Comparison of ENCODE assay signal across 10 cellular contexts in genomic region chr12:53060721-53061276, GRCh38. TPM values are rescaled to one million over a fixed set of nuclear protein-coding genes. Genes with fewer than 3 reads are reported as not detected.
DNase-seq lines count a peak whose midpoint lies in the region; ATAC-seq and TF ChIP-seq lines count a peak whose summit lies in the region.
"Had no signal": no experiment of that assay in that cellular context is flagged by ENCODE, and none has a peak within 500 bp of the region (broad histone marks: within the 10 kb centered on the region; RNA-seq: fewer than 3 reads in every experiment).

No MANE protein-coding gene starts in this region.

- TF ChIP-seq CTCF in neural crest cell (conservative IDR thresholded peaks at IDR 0.05): no peak

- H3K27me3 Mint-ChIP-seq in central memory CD8-positive, alpha-beta T cell: no peaks in the 10 kb centered on the region
- H3K27me3 Mint-ChIP-seq in neural crest cell (ENCODE audit: low read depth): no peaks in the 10 kb centered on the region

- peaks cover 10% of the 10 kb centered on the region for H3K4me1 Mint-ChIP-seq in central memory CD8-positive, alpha-beta T cell
- H3K4me1 Mint-ChIP-seq in neural crest cell: peaks cover 11% of the 10 kb centered on the region

- no peak overlapping the region for H3K4me3 Mint-ChIP-seq in central memory CD8-positive, alpha-beta T cell
- no peak overlapping the region for H3K4me3 Mint-ChIP-seq in neural crest cell
- H3K4me3 Mint-ChIP-seq: T-helper 2 cell treated with Interferon-gamma antibody and Interleukin-4, amounts not matched to agents 5 μg/mL and 100 μg/mL, for 36 hours had no signal

- ATAC-seq in Right ventricle myocardium superior (ENCODE audit: poor library complexity) (no peak), left cardiac atrium (no peak), HG03045 (IDR thresholded peaks at IDR 0.05; ENCODE audit: unreplicated experiment) (no peak), HG03521 (IDR thresholded peaks at IDR 0.05; ENCODE audit: unreplicated experiment) (no peak), GM19324 (IDR thresholded peaks at IDR 0.05; ENCODE audit: low FRiP score, unreplicated experiment) (no peak)
- ATAC-seq in central memory CD8-positive, alpha-beta T cell (replicated peaks; ENCODE audit: extremely low read depth, poor library complexity, severe bottlenecking): no peak

- peaks cover 11% of the 10 kb centered on the region for H3K36me3 Mint-ChIP-seq in central memory CD8-positive, alpha-beta T cell (ENCODE audit: insufficient read depth)
- H3K36me3 Mint-ChIP-seq in neural crest cell (ENCODE audit: low read depth): peaks cover 2% of the 10 kb centered on the region

- intact Hi-C loops in Right ventricle myocardium superior (cut with DNase I) (no loop called here), left cardiac atrium (cut with DNase I) (loop anchor here in 1 of 2 donors (10.0 kb wide), 1 partner anchor 234 kb away; the partner anchor contains the start of genes MYG1 and PFDN5)

- DNase-seq in Right ventricle myocardium superior: peak; percentile 57
- DNase-seq in left cardiac atrium: no peak
- no peak for DNase-seq in central memory CD8-positive, alpha-beta T cell (ENCODE audit: low spot score in 2 of 2)
- DNase-seq in neural crest cell (ENCODE audit: low read depth, low spot score): no peak
- no peak for DNase-seq in stimulated activated CD8-positive, alpha-beta memory T cell treated with anti-CD3 and anti-CD28 coated beads, Interleukin-4, amount 100 ng/mL, for 48 hours
- DNase-seq: NK-92 treated with Interleukin-12 subunit alpha and Interleukin-12 subunit beta, amount 100 ng/mL, for 24 hours had no signal

- peak overlapping the region; percentile 22 for H3K27ac Mint-ChIP-seq in central memory CD8-positive, alpha-beta T cell (ENCODE audit: low read depth)
- H3K27ac Mint-ChIP-seq in neural crest cell (ENCODE audit: unreplicated experiment): peak overlapping the region; percentile 6
- H3K27ac Mint-ChIP-seq: T-helper 2 cell treated with Interferon-gamma antibody and Interleukin-4, amounts not matched to agents 5 μg/mL and 100 μg/mL, for 36 hours had no signal

- no peaks in the 10 kb centered on the region for H3K9me3 Mint-ChIP-seq in central memory CD8-positive, alpha-beta T cell
- H3K9me3 Mint-ChIP-seq in neural crest cell: no peaks in the 10 kb centered on the region
- H3K9me3 Mint-ChIP-seq: T-helper 2 cell treated with Interferon-gamma antibody and Interleukin-4, amounts not matched to agents 5 μg/mL and 100 μg/mL, for 36 hours had no signal

RNA-seq across cellular contexts. Expression of gene TNS2, which starts 10.9 kb away (rescaled TPM):
- 107 TPM for total RNA-seq in Right ventricle myocardium superior
- total RNA-seq in left cardiac atrium: 100 to 1,000 TPM; 108 to 122 TPM
- total RNA-seq in neural crest cell: 14.2 and 22.8 TPM in 2 replicates

RNA-seq across cellular contexts. Expression of gene SPRYD3, which starts 18.4 kb away (rescaled TPM):
- 37.8 TPM for total RNA-seq in Right ventricle myocardium superior
- 10 to 100 TPM; 34.3 to 51.3 TPM for total RNA-seq in left cardiac atrium
- 8.8 and 11.2 TPM in 2 replicates for total RNA-seq in neural crest cell

RNA-seq across cellular contexts. Expression of gene IGFBP6, which starts 36.7 kb away (rescaled TPM):
- total RNA-seq in Right ventricle myocardium superior (50.2 TPM), left cardiac atrium (100 to 1,000 TPM; 134 to 139 TPM), neural crest cell (0.72 and 0.73 TPM in 2 replicates)

RNA-seq across cellular contexts. Expression of gene SOAT2, which starts 42.5 kb away (rescaled TPM):
- total RNA-seq in Right ventricle myocardium superior (not detected), left cardiac atrium (not detected), neural crest cell (not detected in 2 replicates)

RNA-seq across cellular contexts. Expression of gene EIF4B, which starts 54.5 kb away (rescaled TPM):
- total RNA-seq in Right ventricle myocardium superior: 434 TPM
- 100 to 1,000 TPM; 332 to 341 TPM for total RNA-seq in left cardiac atrium
- total RNA-seq in neural crest cell: 514 and 527 TPM in 2 replicates

Comparison
In these comparisons a context has a peak if more than half of its experiments do, and no peak if none do; other contexts are left out.
1. RNA of gene IGFBP6, which starts 36.7 kb away (total RNA-seq): 134 to 139 TPM in left cardiac atrium and 50.2 TPM in Right ventricle myocardium superior (single experiment); 0.72 to 0.73 TPM in neural crest cell; every median in the first group is over 10 times any median in the second.